In the genomic region with DNA sequence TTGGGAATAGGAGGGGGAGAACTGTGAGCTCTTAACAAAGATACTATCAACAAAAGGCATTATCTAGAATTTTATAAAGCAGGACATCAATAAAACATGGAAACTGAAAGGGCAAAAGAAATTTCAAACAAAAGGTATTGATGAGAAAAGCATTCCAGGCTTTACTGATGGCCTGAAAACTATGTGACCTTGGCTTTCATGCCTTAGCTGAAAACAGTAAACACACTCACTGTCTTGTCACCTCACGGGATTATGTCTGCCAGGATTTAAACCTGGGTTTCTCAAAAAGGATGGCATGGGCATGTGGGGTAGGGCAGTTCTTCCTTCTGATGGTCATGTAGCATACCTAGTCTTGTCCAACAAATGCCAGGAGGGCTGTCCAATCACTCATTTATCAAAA, we compare ENCODE assay signal across 22 cellular contexts.
"Had no signal": no experiment of that assay in that cellular context is flagged by ENCODE, and none has a peak within 500 bp of the region (broad histone marks: within the 10 kb centered on the region; RNA-seq: fewer than 3 reads in every experiment).

No MANE protein-coding gene starts in this region.

- H3K36me3 ChIP-seq: cardiac muscle cell had no signal

- H3K27me3 ChIP-seq: cardiac muscle cell had no signal

- H3K27ac Mint-ChIP-seq: activated CD4-positive, alpha-beta memory T cell treated with anti-CD3 and anti-CD28 coated beads for 36 hours; activated CD4-positive, alpha-beta T cell treated with anti-CD3 and anti-CD28 coated beads, Interleukin-2, amount 10 ng/mL, durations not matched to agents 7 days and 5 days; activated naive CD4-positive, alpha-beta T cell treated with anti-CD3 and anti-CD28 coated beads, Interleukin-2, amount 50 U/mL, for 72 hours; activated naive CD8-positive, alpha-beta T cell treated with anti-CD3 and anti-CD28 coated beads, Interleukin-2, amount 50 U/mL, for 24 hours; brain; T-helper 17 cell had no signal

- H3K9me3 Mint-ChIP-seq: activated CD4-positive, alpha-beta memory T cell treated with anti-CD3 and anti-CD28 coated beads for 36 hours; activated CD4-positive, alpha-beta T cell treated with anti-CD3 and anti-CD28 coated beads, Interleukin-2, amount 10 ng/mL, durations not matched to agents 7 days and 5 days; activated naive CD4-positive, alpha-beta T cell treated with anti-CD3 and anti-CD28 coated beads, Interleukin-2, amount 50 U/mL, for 72 hours; activated naive CD8-positive, alpha-beta T cell treated with anti-CD3 and anti-CD28 coated beads, Interleukin-2, amount 50 U/mL, for 24 hours; activated T-cell treated with anti-CD3 and anti-CD28 coated beads, Interleukin-2, amount 50 U/mL, for 4 hours; brain had no signal

- H3K36me3 Mint-ChIP-seq: activated CD4-positive, alpha-beta memory T cell treated with anti-CD3 and anti-CD28 coated beads for 36 hours; activated naive CD4-positive, alpha-beta T cell treated with anti-CD3 and anti-CD28 coated beads, Interleukin-2, amount 50 U/mL, for 72 hours; brain had no signal

- H3K27ac ChIP-seq: cardiac muscle cell had no signal

- H3K27me3 Mint-ChIP-seq: brain had no signal

- H3K4me1 Mint-ChIP-seq: activated CD4-positive, alpha-beta T cell treated with anti-CD3 and anti-CD28 coated beads, Interleukin-2, amount 10 ng/mL, durations not matched to agents 7 days and 5 days; activated naive CD8-positive, alpha-beta T cell treated with anti-CD3 and anti-CD28 coated beads, Interleukin-2, amount 50 U/mL, for 24 hours had no signal

- DNase-seq: activated CD4-positive, alpha-beta memory T cell treated with anti-CD3 and anti-CD28 coated beads for 36 hours; activated CD4-positive, alpha-beta T cell treated with anti-CD3 and anti-CD28 coated beads, Interleukin-2, amount 10 ng/mL, durations not matched to agents 7 days and 5 days; activated CD4-positive, CD25-positive, alpha-beta regulatory T cell; activated CD8-positive, alpha-beta memory T cell treated with anti-CD3 and anti-CD28 coated beads for 24 hours; activated effector memory CD4-positive, alpha-beta T cell treated with anti-CD3 and anti-CD28 coated beads, Interleukin-2, amount 50 U/mL, for 16 hours; activated naive CD4-positive, alpha-beta T cell treated with Interleukin-2 at 50 U/mL for 16 hours; activated naive CD8-positive, alpha-beta T cell treated with anti-CD3 and anti-CD28 coated beads, Interleukin-2, amount 50 U/mL, for 24 hours; activated T-cell treated with anti-CD3 and anti-CD28 coated beads, Interleukin-2, amount 50 U/mL, for 4 hours; amniotic stem cell; Kasumi-1; KBM-7; NCI-H1048; NCI-H146; NCI-H187 treated with DMSO at 0.1 percent for 48 hours; NCI-H2081 treated with DMSO at 0.1 percent for 48 hours; NCI-H446; SHP77 treated with DMSO at 0.1 percent for 48 hours; T-helper 17 cell; T1000 had no signal

- H3K4me3 Mint-ChIP-seq: activated CD4-positive, alpha-beta memory T cell treated with anti-CD3 and anti-CD28 coated beads for 36 hours; activated CD4-positive, alpha-beta T cell treated with anti-CD3 and anti-CD28 coated beads, Interleukin-2, amount 10 ng/mL, durations not matched to agents 7 days and 5 days; activated naive CD8-positive, alpha-beta T cell treated with anti-CD3 and anti-CD28 coated beads, Interleukin-2, amount 50 U/mL, for 24 hours; activated T-cell treated with anti-CD3 and anti-CD28 coated beads, Interleukin-2, amount 50 U/mL, for 4 hours; brain; T-helper 17 cell had no signal

- ATAC-seq: activated naive CD4-positive, alpha-beta T cell treated with anti-CD3 and anti-CD28 coated beads, Interleukin-2, amount 50 U/mL, for 72 hours; activated naive CD8-positive, alpha-beta T cell treated with anti-CD3 and anti-CD28 coated beads, Interleukin-2, amount 50 U/mL, for 24 hours; activated T-cell treated with anti-CD3 and anti-CD28 coated beads, Interleukin-2, amount 50 U/mL, for 4 hours; T-helper 17 cell had no signal

- H3K4me3 ChIP-seq: cardiac muscle cell had no signal
